1 cellular context compared by ENCODE assay signal in the genomic region with DNA sequence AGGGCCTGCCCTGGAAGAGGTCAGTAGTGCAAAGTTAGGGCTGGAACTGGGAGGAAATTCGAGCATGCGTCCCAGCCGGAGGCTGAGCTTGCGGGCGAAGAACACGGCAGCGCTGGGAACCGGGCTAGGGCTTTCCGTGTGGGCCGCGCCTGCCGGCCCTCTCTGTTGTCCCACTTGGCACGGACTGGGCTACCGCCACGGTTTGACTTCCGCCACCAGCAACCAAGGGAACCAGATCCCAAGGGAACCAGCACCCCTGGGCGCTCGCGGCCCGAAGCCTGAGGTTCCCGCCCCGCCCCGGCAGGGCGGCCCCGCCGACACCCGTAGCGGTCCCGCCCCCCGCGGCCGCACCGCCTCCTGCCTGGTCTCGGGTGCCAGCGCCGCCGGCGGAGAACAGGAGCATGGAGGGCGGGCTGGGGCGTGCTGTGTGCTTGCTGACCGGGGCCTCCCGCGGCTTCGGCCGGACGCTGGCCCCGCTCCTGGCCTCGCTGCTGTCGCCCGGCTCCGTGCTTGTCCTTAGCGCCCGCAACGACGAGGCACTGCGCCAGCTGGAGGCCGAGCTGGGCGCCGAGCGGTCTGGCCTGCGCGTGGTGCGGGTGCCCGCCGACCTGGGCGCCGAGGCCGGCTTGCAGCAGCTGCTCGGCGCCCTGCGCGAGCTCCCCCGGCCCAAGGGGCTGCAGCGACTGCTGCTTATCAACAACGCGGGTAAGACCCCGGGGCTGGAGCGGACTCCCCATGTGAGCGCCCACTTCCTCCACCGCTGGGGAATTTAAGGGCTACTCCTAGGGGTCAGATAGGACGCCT.
TF ChIP-seq lines count a peak whose summit lies in the region.

Gene SPR, plus strand, starts transcription at position 377 of the 804 bp plus-strand sequence. Its CDS starts 25 bp downstream, at position 402.

TF ChIP-seq in HepG2, 621 proteins besides CTCF, POLR2A, EP300 and RAD21 (continued from another document):
- TF ChIP-seq, protein P1, sequence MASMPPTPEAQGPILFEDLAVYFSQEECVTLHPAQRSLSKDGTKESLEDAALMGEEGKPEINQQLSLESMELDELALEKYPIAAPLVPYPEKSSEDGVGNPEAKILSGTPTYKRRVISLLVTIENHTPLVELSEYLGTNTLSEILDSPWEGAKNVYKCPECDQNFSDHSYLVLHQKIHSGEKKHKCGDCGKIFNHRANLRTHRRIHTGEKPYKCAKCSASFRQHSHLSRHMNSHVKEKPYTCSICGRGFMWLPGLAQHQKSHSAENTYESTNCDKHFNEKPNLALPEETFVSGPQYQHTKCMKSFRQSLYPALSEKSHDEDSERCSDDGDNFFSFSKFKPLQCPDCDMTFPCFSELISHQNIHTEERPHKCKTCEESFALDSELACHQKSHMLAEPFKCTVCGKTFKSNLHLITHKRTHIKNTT (CRISPR knock-in tag; IDR thresholded peaks at IDR 0.05), result 0 out of 2 replicates have a peak, but pooled peaks have one; percentile 58
- TF ChIP-seq ZFP82 (CRISPR knock-in tag; IDR thresholded peaks at IDR 0.05; ENCODE audit: borderline replicate concordance) (peak; percentile 64; the same call in 1 of the 2 replicates), XRCC5 (optimal IDR thresholded peaks at IDR 0.05; ENCODE audit: low read length) (no peak), ATF7 (IDR thresholded peaks at IDR 0.05) (no peak), ATF7 (CRISPR knock-in tag; IDR thresholded peaks at IDR 0.05) (peak; percentile 68; the same call in 1 of the 2 replicates), ATF5 (CRISPR knock-in tag; IDR thresholded peaks at IDR 0.05; ENCODE audit: low read depth) (peak; percentile 83; the same call in 1 of the 2 replicates), ZNF652 (CRISPR knock-in tag; IDR thresholded peaks at IDR 0.05; ENCODE audit: borderline replicate concordance, low read depth) (no peak), ZNF629 (CRISPR knock-in tag; conservative IDR thresholded peaks at IDR 0.05) (no peak), ZSCAN12 (CRISPR knock-in tag; IDR thresholded peaks at IDR 0.05) (0 out of 2 replicates have a peak, but pooled peaks have one; percentile 39), TRIM24 (CRISPR knock-in tag; IDR thresholded peaks at IDR 0.05) (no peak), EZH2 (conservative IDR thresholded peaks at IDR 0.05; ENCODE audit: low read depth, low read length) (no peak), CHCHD3 (CRISPR knock-in tag; IDR thresholded peaks at IDR 0.05) (no peak), STAT6 (CRISPR knock-in tag; IDR thresholded peaks at IDR 0.05; ENCODE audit: borderline replicate concordance) (no peak), TOPORS (CRISPR knock-in tag; IDR thresholded peaks at IDR 0.05) (no peak), MAX (IDR thresholded peaks at IDR 0.05) (peak; percentile 78), ZMYM4 (CRISPR knock-in tag; IDR thresholded peaks at IDR 0.05) (peak; percentile 37; the same call in 1 of the 2 replicates), ZNF460 (CRISPR knock-in tag; IDR thresholded peaks at IDR 0.05; ENCODE audit: borderline replicate concordance) (no peak), MEIS2 (CRISPR knock-in tag; IDR thresholded peaks at IDR 0.05) (peak; percentile 11; the same call in 1 of the 2 replicates), ZNF546 (CRISPR knock-in tag; conservative IDR thresholded peaks at IDR 0.05) (peak; percentile 48; the same call in 1 of the 2 replicates), ZNF841 (CRISPR knock-in tag; IDR thresholded peaks at IDR 0.05; ENCODE audit: borderline replicate concordance) (peak; percentile 93), ZNF274 (CRISPR knock-in tag; IDR thresholded peaks at IDR 0.05) (peak; percentile 24; the same call in 1 of the 2 replicates), ZNF292 (CRISPR knock-in tag; IDR thresholded peaks at IDR 0.05; ENCODE audit: borderline replicate concordance, low read depth) (0 out of 2 replicates have a peak, but pooled peaks have one; percentile 32), RBM39 (IDR thresholded peaks at IDR 0.05; ENCODE audit: low read depth, low read length, poor library complexity, severe bottlenecking) (no peak), ZNF296 (CRISPR knock-in tag; conservative IDR thresholded peaks at IDR 0.05) (no peak), GTF2F1 (IDR thresholded peaks at IDR 0.05; ENCODE audit: low read length) (no peak), ZKSCAN8 (CRISPR knock-in tag; IDR thresholded peaks at IDR 0.05; ENCODE audit: borderline replicate concordance) (no peak), HNRNPK (IDR thresholded peaks at IDR 0.05; ENCODE audit: low read depth, low read length, poor library complexity, severe bottlenecking) (no peak), ZNF557 (CRISPR knock-in tag; IDR thresholded peaks at IDR 0.05) (peak; percentile 40; the same call in 1 of the 2 replicates), ZNF570 (CRISPR knock-in tag; IDR thresholded peaks at IDR 0.05; ENCODE audit: borderline replicate concordance) (0 out of 2 replicates have a peak, but pooled peaks have one; percentile 42), BORCS8-MEF2B (CRISPR knock-in tag; IDR thresholded peaks at IDR 0.05) (peak; percentile 17)
- TF ChIP-seq, protein P2, sequence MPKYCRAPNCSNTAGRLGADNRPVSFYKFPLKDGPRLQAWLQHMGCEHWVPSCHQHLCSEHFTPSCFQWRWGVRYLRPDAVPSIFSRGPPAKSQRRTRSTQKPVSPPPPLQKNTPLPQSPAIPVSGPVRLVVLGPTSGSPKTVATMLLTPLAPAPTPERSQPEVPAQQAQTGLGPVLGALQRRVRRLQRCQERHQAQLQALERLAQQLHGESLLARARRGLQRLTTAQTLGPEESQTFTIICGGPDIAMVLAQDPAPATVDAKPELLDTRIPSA (CRISPR knock-in tag; IDR thresholded peaks at IDR 0.05; ENCODE audit: borderline replicate concordance), result no peak
- TF ChIP-seq, protein P3, sequence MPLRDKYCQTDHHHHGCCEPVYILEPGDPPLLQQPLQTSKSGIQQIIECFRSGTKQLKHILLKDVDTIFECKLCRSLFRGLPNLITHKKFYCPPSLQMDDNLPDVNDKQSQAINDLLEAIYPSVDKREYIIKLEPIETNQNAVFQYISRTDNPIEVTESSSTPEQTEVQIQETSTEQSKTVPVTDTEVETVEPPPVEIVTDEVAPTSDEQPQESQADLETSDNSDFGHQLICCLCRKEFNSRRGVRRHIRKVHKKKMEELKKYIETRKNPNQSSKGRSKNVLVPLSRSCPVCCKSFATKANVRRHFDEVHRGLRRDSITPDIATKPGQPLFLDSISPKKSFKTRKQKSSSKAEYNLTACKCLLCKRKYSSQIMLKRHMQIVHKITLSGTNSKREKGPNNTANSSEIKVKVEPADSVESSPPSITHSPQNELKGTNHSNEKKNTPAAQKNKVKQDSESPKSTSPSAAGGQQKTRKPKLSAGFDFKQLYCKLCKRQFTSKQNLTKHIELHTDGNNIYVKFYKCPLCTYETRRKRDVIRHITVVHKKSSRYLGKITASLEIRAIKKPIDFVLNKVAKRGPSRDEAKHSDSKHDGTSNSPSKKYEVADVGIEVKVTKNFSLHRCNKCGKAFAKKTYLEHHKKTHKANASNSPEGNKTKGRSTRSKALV (CRISPR knock-in tag; IDR thresholded peaks at IDR 0.05), result peak; percentile 70
